Comparison of ENCODE assay signal across 17 cellular contexts in the genomic region with DNA sequence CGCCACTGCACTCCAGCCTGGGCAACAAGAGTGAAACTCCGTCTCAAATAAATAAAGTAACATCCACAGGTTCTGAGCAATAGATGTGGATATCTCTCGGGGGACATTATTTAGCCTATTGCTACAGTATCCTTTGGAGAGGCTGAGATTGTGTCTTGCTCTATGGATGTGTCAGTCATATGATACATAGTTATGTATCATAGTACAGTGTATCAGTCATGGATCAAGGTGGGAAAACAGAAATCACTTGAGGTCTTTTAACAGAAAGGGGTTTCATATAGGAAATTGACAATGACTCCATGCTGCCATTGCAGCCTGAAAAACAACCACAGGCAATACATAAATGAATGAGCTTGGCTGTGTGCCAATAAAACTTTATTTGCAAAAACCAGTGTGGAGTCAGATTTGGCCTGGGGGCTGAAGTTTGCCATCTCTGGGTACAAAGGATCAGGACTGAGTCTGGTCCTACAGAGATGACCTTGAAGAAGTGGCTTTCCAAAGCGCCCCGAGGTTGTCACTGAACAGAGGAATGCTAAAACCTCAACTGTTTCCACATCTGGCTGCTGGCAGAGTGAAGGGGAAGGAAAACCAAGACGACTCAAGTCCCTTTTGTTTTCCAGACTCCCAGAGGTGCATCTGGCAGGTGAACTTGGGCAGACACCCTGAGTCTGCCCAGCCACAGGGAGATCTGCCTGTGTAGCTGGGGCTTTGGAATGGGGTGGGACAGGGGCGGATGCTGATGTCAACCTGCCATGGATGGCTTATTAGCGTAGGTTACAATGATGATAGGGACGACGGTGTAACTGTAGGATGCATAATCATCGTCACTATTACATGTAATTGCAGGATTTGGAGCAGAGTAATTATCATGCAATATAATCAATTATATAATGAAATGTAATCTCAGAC. TPM values are rescaled to one million over a fixed set of nuclear protein-coding genes. Genes with fewer than 3 reads are reported as not detected.
DNase-seq lines count a peak whose midpoint lies in the region; ATAC-seq and TF ChIP-seq lines count a peak whose summit lies in the region.
"Had no signal": no experiment of that assay in that cellular context is flagged by ENCODE, and none has a peak within 500 bp of the region (broad histone marks: within the 10 kb centered on the region; RNA-seq: fewer than 3 reads in every experiment).

No MANE protein-coding gene starts in this region.

- H3K36me3 ChIP-seq in H7 (replicated peaks; ENCODE audit: control insufficient read depth, insufficient read depth, low read length), result no peaks in the 10 kb centered on the region

- peaks cover 9% of the 10 kb centered on the region for H3K4me1 Mint-ChIP-seq in activated T-cell treated with anti-CD3 and anti-CD28 coated beads, Interleukin-2, amount 50 U/mL, for 72 hours (ENCODE audit: low read depth)
- peaks cover 7% of the 10 kb centered on the region for H3K4me1 Mint-ChIP-seq in activated T-cell treated with anti-CD3 and anti-CD28 coated beads, Interleukin-2, amount 50 U/mL, for 24 hours (ENCODE audit: low read depth)
- H3K4me1 Mint-ChIP-seq in stimulated activated effector memory CD8-positive, alpha-beta T cell treated with anti-CD3 and anti-CD28 coated beads, Interleukin-12 subunit alpha, Interleukin-12 subunit beta, amount 100 ng/mL, for 72 hours, result peaks cover 6% of the 10 kb centered on the region
- H3K4me1 Mint-ChIP-seq: CD8-positive, alpha-beta memory T cell; IgD-negative memory B cell had no signal

- no peaks in the 10 kb centered on the region for H3K9me3 Mint-ChIP-seq in activated T-cell treated with anti-CD3 and anti-CD28 coated beads, Interleukin-2, amount 50 U/mL, for 72 hours
- H3K9me3 Mint-ChIP-seq in activated T-cell treated with anti-CD3 and anti-CD28 coated beads, Interleukin-2, amount 50 U/mL, for 24 hours, result no peaks in the 10 kb centered on the region
- no peaks in the 10 kb centered on the region for H3K9me3 Mint-ChIP-seq in stimulated activated effector memory CD8-positive, alpha-beta T cell treated with anti-CD3 and anti-CD28 coated beads, Interleukin-12 subunit alpha, Interleukin-12 subunit beta, amount 100 ng/mL, for 72 hours
- H3K9me3 Mint-ChIP-seq: CD8-positive, alpha-beta memory T cell; HFFc6; IgD-negative memory B cell had no signal

- no peak for TF ChIP-seq POLR2A in erythroblast (IDR thresholded peaks at IDR 0.05; ENCODE audit: low read length)

- no peak overlapping the region for H3K27ac Mint-ChIP-seq in activated T-cell treated with anti-CD3 and anti-CD28 coated beads, Interleukin-2, amount 50 U/mL, for 72 hours
- H3K27ac Mint-ChIP-seq in activated T-cell treated with anti-CD3 and anti-CD28 coated beads, Interleukin-2, amount 50 U/mL, for 24 hours, result no peak overlapping the region
- no peak overlapping the region for H3K27ac Mint-ChIP-seq in stimulated activated effector memory CD8-positive, alpha-beta T cell treated with anti-CD3 and anti-CD28 coated beads, Interleukin-12 subunit alpha, Interleukin-12 subunit beta, amount 100 ng/mL, for 72 hours
- H3K27ac Mint-ChIP-seq: CD8-positive, alpha-beta memory T cell; HFFc6 had no signal

- no peaks in the 10 kb centered on the region for H3K36me3 Mint-ChIP-seq in activated T-cell treated with anti-CD3 and anti-CD28 coated beads, Interleukin-2, amount 50 U/mL, for 72 hours (ENCODE audit: insufficient read depth in 2 of 2)
- no peaks in the 10 kb centered on the region for H3K36me3 Mint-ChIP-seq in activated T-cell treated with anti-CD3 and anti-CD28 coated beads, Interleukin-2, amount 50 U/mL, for 24 hours (ENCODE audit: low read depth)
- no peaks in the 10 kb centered on the region for H3K36me3 Mint-ChIP-seq in stimulated activated effector memory CD8-positive, alpha-beta T cell treated with anti-CD3 and anti-CD28 coated beads, Interleukin-12 subunit alpha, Interleukin-12 subunit beta, amount 100 ng/mL, for 72 hours
- H3K36me3 Mint-ChIP-seq: CD8-positive, alpha-beta memory T cell had no signal

- H3K27me3 Mint-ChIP-seq in activated T-cell treated with anti-CD3 and anti-CD28 coated beads, Interleukin-2, amount 50 U/mL, for 72 hours (ENCODE audit: low read depth), result peaks cover 12% of the 10 kb centered on the region
- H3K27me3 Mint-ChIP-seq in activated T-cell treated with anti-CD3 and anti-CD28 coated beads, Interleukin-2, amount 50 U/mL, for 24 hours, result peaks cover 18% of the 10 kb centered on the region

- H3K4me3 Mint-ChIP-seq in activated T-cell treated with anti-CD3 and anti-CD28 coated beads, Interleukin-2, amount 50 U/mL, for 72 hours, result no peak overlapping the region
- no peak overlapping the region for H3K4me3 Mint-ChIP-seq in activated T-cell treated with anti-CD3 and anti-CD28 coated beads, Interleukin-2, amount 50 U/mL, for 24 hours
- no peak overlapping the region for H3K4me3 Mint-ChIP-seq in stimulated activated effector memory CD8-positive, alpha-beta T cell treated with anti-CD3 and anti-CD28 coated beads, Interleukin-12 subunit alpha, Interleukin-12 subunit beta, amount 100 ng/mL, for 72 hours
- H3K4me3 Mint-ChIP-seq: CD8-positive, alpha-beta memory T cell; HFFc6; IgD-negative memory B cell had no signal

- DNase-seq in activated T-cell treated with anti-CD3 and anti-CD28 coated beads, Interleukin-2, amount 50 U/mL, for 72 hours, result peak in 1 of 2 donors; percentile 17
- no peak for DNase-seq in activated T-cell treated with anti-CD3 and anti-CD28 coated beads, Interleukin-2, amount 50 U/mL, for 24 hours
- peak; percentile 4 for DNase-seq in H7
- peak; percentile 73 for DNase-seq in NCI-H69 (lab: John Stamatoyannopoulos, UW)
- DNase-seq in stimulated activated effector memory CD8-positive, alpha-beta T cell treated with anti-CD3 and anti-CD28 coated beads, Interleukin-12 subunit alpha, Interleukin-12 subunit beta, amount 100 ng/mL, for 72 hours (ENCODE audit: low spot score in 2 of 2), result no peak
- no peak for DNase-seq in erythroblast (lab: John Stamatoyannopoulos, UW)
- DNase-seq: ACHN; C1 segment of cervical spinal cord; CD8-positive, alpha-beta memory T cell; DMS79; HFFc6; NCI-H187 treated with DMSO at 0.1 percent for 48 hours; NCI-H446 treated with DMSO at 0.1 percent for 48 hours; Right ventricle myocardium superior had no signal

- no peaks in the 10 kb centered on the region for H3K27me3 ChIP-seq in H7 (ENCODE audit: control insufficient read depth, insufficient read depth, low read length)

- H3K4me3 ChIP-seq in H7 (ENCODE audit: insufficient read depth, low read depth, low read length), result no peak overlapping the region
- H3K4me3 ChIP-seq: SK-N-MC had no signal

- ATAC-seq in activated T-cell treated with anti-CD3 and anti-CD28 coated beads, Interleukin-2, amount 50 U/mL, for 72 hours (replicated peaks in 1 of 2), result peak; percentile 86 to 96
- ATAC-seq in stimulated activated effector memory CD8-positive, alpha-beta T cell treated with anti-CD3 and anti-CD28 coated beads, Interleukin-12 subunit alpha, Interleukin-12 subunit beta, amount 100 ng/mL, for 72 hours, result peak; percentile 89
- no peak for ATAC-seq in GM19035 (IDR thresholded peaks at IDR 0.05; ENCODE audit: unreplicated experiment)

RNA-seq across cellular contexts. Expression of a gene that starts 35.6 kb away (rescaled TPM):
- 10 to 100 TPM; 38.3 to 46.3 TPM for total RNA-seq in activated T-cell treated with anti-CD3 and anti-CD28 coated beads, Interleukin-2, amount 50 U/mL, for 72 hours
- 49.5 and 52.0 TPM in 2 replicates for total RNA-seq in H7 (2014; rRNA removed; shearing (Covaris generic))

Comparison
In these comparisons a context has a peak if more than half of its experiments do, and no peak if none do; other contexts are left out.
1. DNase-seq: peak in H7 (single experiment) and NCI-H69 (single experiment); none in activated T-cell treated with anti-CD3 and anti-CD28 coated beads, Interleukin-2, amount 50 U/mL, for 24 hours (single experiment), stimulated activated effector memory CD8-positive, alpha-beta T cell treated with anti-CD3 and anti-CD28 coated beads, Interleukin-12 subunit alpha, Interleukin-12 subunit beta, amount 100 ng/mL, for 72 hours (0 of 2) and erythroblast (0 of 2).